Comparison of ENCODE assay signal across 20 cellular contexts in the genomic region with DNA sequence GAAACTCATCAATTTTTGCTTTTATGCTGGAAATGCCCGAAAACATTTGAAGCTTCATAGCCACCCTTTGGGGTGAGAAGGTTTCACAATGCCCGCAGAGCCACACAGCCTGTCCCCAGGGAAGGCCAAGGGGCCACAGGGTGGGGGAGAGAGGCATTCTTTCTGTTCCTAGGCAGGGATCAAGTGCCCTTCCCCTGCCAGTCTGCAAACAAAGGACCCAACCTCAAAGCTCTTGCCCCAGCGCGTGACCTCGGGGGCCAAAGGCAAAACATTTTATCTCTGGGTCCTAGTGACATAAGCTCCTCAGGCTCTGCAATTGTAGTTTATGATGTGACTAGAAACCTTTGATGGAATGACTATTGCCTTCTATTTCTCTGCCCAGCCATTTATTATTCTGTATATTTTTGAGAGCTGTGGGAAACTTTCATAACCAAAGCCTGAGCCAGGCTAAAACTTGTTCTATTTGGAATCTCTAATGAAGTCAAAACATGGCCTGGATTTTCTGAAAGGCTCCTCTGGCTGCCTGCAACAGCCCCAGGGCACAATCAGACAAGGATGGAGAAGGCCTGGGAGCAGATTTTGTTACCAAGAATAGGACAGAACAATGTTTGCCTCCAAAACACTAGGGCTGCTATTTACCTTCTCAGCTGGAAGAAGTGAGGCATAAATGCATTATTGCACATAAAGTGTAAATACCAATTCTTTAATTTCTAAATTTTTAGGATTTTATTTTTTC.
A peak's percentile ranks its signal among the peaks of the same experiment; 100 is the strongest.
DNase-seq lines count a peak whose midpoint lies in the region; TF ChIP-seq lines count a peak whose summit lies in the region.
"Had no signal": no experiment of that assay in that cellular context is flagged by ENCODE, and none has a peak within 500 bp of the region (broad histone marks: within the 10 kb centered on the region; RNA-seq: fewer than 3 reads in every experiment).

No MANE protein-coding gene starts in this region.

- CTCF ChIA-PET in CD4-positive, alpha-beta memory T cell (lab: Charles Lee; ENCODE audit: partially characterized antibody), result no interaction called here

- intact Hi-C loops in colonic mucosa (cut with DNase I), result no loop called here
- intact Hi-C loops in CD4-positive, alpha-beta memory T cell (cut with micrococcal nuclease), result no loop called here

- H3K4me3 ChIP-seq in H7 (ENCODE audit: insufficient read depth, low read depth, low read length), result no peak overlapping the region
- H3K4me3 ChIP-seq in colonic mucosa, result no peak overlapping the region
- no peak overlapping the region for H3K4me3 ChIP-seq in CD4-positive, alpha-beta memory T cell (ENCODE audit: low read length in 2 of 2)
- H3K4me3 ChIP-seq: BLaER1, vagina had no signal

- peak overlapping the region; percentile 66 to 83 (median 74) for H3K27ac Mint-ChIP-seq in nephron
- H3K27ac Mint-ChIP-seq in CD4-positive, alpha-beta memory T cell, result no peak overlapping the region
- H3K27ac Mint-ChIP-seq: stimulated activated naive CD8-positive, alpha-beta T cell treated with anti-CD3 and anti-CD28 coated beads, Interleukin-15, Interleukin-2, amounts not matched to agents 100 ng/mL and 50 ng/mL, for 24 hours had no signal

- no peaks in the 10 kb centered on the region for H3K9me3 ChIP-seq in colonic mucosa
- no peaks in the 10 kb centered on the region for H3K9me3 ChIP-seq in CD4-positive, alpha-beta memory T cell (ENCODE audit: control insufficient read depth in 1 of 2, low read length in 2 of 2)
- H3K9me3 ChIP-seq: BLaER1, vagina had no signal

- H3K4me3 Mint-ChIP-seq in nephron, result peak overlapping the region in 1 of 3 experiments; percentile 5
- no peak overlapping the region for H3K4me3 Mint-ChIP-seq in CD4-positive, alpha-beta memory T cell
- H3K4me3 Mint-ChIP-seq: H9; stimulated activated naive CD8-positive, alpha-beta T cell treated with anti-CD3 and anti-CD28 coated beads, Interleukin-15, Interleukin-2, amounts not matched to agents 100 ng/mL and 50 ng/mL, for 24 hours had no signal

- no peaks in the 10 kb centered on the region for H3K9me3 Mint-ChIP-seq in nephron
- no peaks in the 10 kb centered on the region for H3K9me3 Mint-ChIP-seq in CD4-positive, alpha-beta memory T cell
- H3K9me3 Mint-ChIP-seq: H9; stimulated activated naive CD8-positive, alpha-beta T cell treated with anti-CD3 and anti-CD28 coated beads, Interleukin-15, Interleukin-2, amounts not matched to agents 100 ng/mL and 50 ng/mL, for 24 hours had no signal

- peaks cover 16% of the 10 kb centered on the region for H3K4me1 Mint-ChIP-seq in nephron
- no peaks in the 10 kb centered on the region for H3K4me1 Mint-ChIP-seq in CD4-positive, alpha-beta memory T cell

- H3K27me3 Mint-ChIP-seq in nephron (ENCODE audit: low read depth), result no peaks in the 10 kb centered on the region
- peaks cover under 1 to 3% of the 10 kb centered on the region in 2 donors for H3K27me3 Mint-ChIP-seq in CD4-positive, alpha-beta memory T cell
- H3K27me3 Mint-ChIP-seq: stimulated activated naive CD8-positive, alpha-beta T cell treated with anti-CD3 and anti-CD28 coated beads, Interleukin-15, Interleukin-2, amounts not matched to agents 100 ng/mL and 50 ng/mL, for 24 hours had no signal

- H3K27ac ChIP-seq in colonic mucosa, result no peak overlapping the region
- no peak overlapping the region for H3K27ac ChIP-seq in CD4-positive, alpha-beta memory T cell (ENCODE audit: low read depth, low read length)
- H3K27ac ChIP-seq: BLaER1, vagina had no signal

- no peak overlapping the region for H3K9ac ChIP-seq in colonic mucosa (ENCODE audit: low read depth in 2 of 2, low read length in 2 of 2)
- H3K9ac ChIP-seq: BLaER1 had no signal

- TF ChIP-seq CTCF in nephron (IDR thresholded peaks at IDR 0.05; ENCODE audit: unreplicated experiment in 3 of 3) (no peak), colonic mucosa (IDR thresholded peaks at IDR 0.05) (no peak)

- no peaks in the 10 kb centered on the region for H3K36me3 ChIP-seq in H7 (replicated peaks; ENCODE audit: control insufficient read depth, insufficient read depth, low read length)
- no peaks in the 10 kb centered on the region for H3K36me3 ChIP-seq in colonic mucosa
- no peaks in the 10 kb centered on the region for H3K36me3 ChIP-seq in CD4-positive, alpha-beta memory T cell (ENCODE audit: insufficient read depth, low read length)
- H3K36me3 ChIP-seq: BLaER1, vagina had no signal

- peaks cover 4% of the 10 kb centered on the region; the same call in 1 of the 2 replicates for H3K27me3 ChIP-seq in H7 (ENCODE audit: control insufficient read depth, insufficient read depth, low read length)
- no peaks in the 10 kb centered on the region for H3K27me3 ChIP-seq in colonic mucosa
- H3K27me3 ChIP-seq in CD4-positive, alpha-beta memory T cell (ENCODE audit: insufficient read depth, low read length), result no peaks in the 10 kb centered on the region
- H3K27me3 ChIP-seq: BLaER1, vagina had no signal

- no peaks in the 10 kb centered on the region for H3K4me1 ChIP-seq in colonic mucosa
- H3K4me1 ChIP-seq in CD4-positive, alpha-beta memory T cell (ENCODE audit: insufficient read depth, low read length), result no peaks in the 10 kb centered on the region
- H3K4me1 ChIP-seq: vagina had no signal

- H3K36me3 Mint-ChIP-seq in nephron (ENCODE audit: low read depth), result no peaks in the 10 kb centered on the region
- H3K36me3 Mint-ChIP-seq in CD4-positive, alpha-beta memory T cell, result no peaks in the 10 kb centered on the region

- POLR2A ChIA-PET in CD4-positive, alpha-beta memory T cell (lab: Charles Lee; ENCODE audit: partially characterized antibody), result no interaction called here

- DNase-seq in H7 (peak; percentile 11), NCI-H146 (lab: John Stamatoyannopoulos, UW) (peak; percentile 42), epidermal melanocyte (ENCODE audit: insufficient read length, low spot score) (peak; percentile 21), colonic mucosa (no peak), AG08395 (ENCODE audit: low spot score) (no peak)
- DNase-seq in CD4-positive, alpha-beta memory T cell, result no peak
- DNase-seq: activated effector memory CD4-positive, alpha-beta T cell treated with anti-CD3 and anti-CD28 coated beads, Interleukin-2, amount 50 U/mL, for 16 hours; aorta; DMS79 treated with DMSO at 0.1 percent for 48 hours; H9; midbrain; NCI-H1048; NCI-H446 treated with DMSO at 0.1 percent for 48 hours; OCI-M1; stimulated activated CD4-positive, alpha-beta T cell treated with anti-CD3 and anti-CD28 coated beads, Interleukin-12 subunit alpha, Interleukin-12 subunit beta, amount 100 ng/mL, for 4 hours; SW 1271 had no signal

Comparison
In these comparisons a context has a peak if more than half of its experiments do, and no peak if none do; other contexts are left out.
1. DNase-seq: peak in H7 (single experiment), NCI-H146 (single experiment) and epidermal melanocyte (single experiment); none in colonic mucosa (single experiment), AG08395 (single experiment) and CD4-positive, alpha-beta memory T cell (0 of 5).
2. H3K27ac Mint-ChIP-seq: peak in nephron (3 of 3); none in CD4-positive, alpha-beta memory T cell (0 of 7).